29 cellular contexts compared by ENCODE assay signal in genomic region chr1:48402619-48403018, GRCh38.
"Had no signal": no experiment of that assay in that cellular context is flagged by ENCODE, and none has a peak within 500 bp of the region (broad histone marks: within the 10 kb centered on the region; RNA-seq: fewer than 3 reads in every experiment).

No MANE protein-coding gene starts in this region.

- H3K4me3 Mint-ChIP-seq: naive thymus-derived CD4-positive, alpha-beta T cell; natural killer cell; nephron; neural progenitor cell; stimulated activated memory B cell treated with anti-CD40 and anti-IgM and Interleukin-4, amounts not matched to agents 10 μg/mL and 1 μg/mL and 100 μg/mL, for 72 hours; stimulated activated naive CD8-positive, alpha-beta T cell treated with anti-CD3 and anti-CD28 coated beads, Interleukin-15, amount 100 ng/mL, for 72 hours; type B pancreatic cell had no signal

- H3K36me3 ChIP-seq: neural progenitor cell, ovary, right lobe of liver, upper lobe of right lung, uterus had no signal

- H3K27me3 ChIP-seq: neural progenitor cell, ovary, right lobe of liver, sigmoid colon, spleen, suprapubic skin, testis, tibial artery, transverse colon, upper lobe of right lung, uterus had no signal

- H3K4me3 ChIP-seq: neural progenitor cell, ovary, psoas muscle, right lobe of liver, sigmoid colon, smooth muscle cell, spleen, suprapubic skin, testis, tibial artery, transverse colon, upper lobe of right lung, uterus had no signal

- H3K27ac Mint-ChIP-seq: naive thymus-derived CD4-positive, alpha-beta T cell; natural killer cell; nephron; neural progenitor cell; stimulated activated memory B cell treated with anti-CD40 and anti-IgM and Interleukin-4, amounts not matched to agents 10 μg/mL and 1 μg/mL and 100 μg/mL, for 72 hours; stimulated activated naive CD8-positive, alpha-beta T cell treated with anti-CD3 and anti-CD28 coated beads, Interleukin-15, amount 100 ng/mL, for 72 hours; type B pancreatic cell had no signal

- H3K9me3 Mint-ChIP-seq: naive thymus-derived CD4-positive, alpha-beta T cell; natural killer cell; nephron; neural progenitor cell; stimulated activated memory B cell treated with anti-CD40 and anti-IgM and Interleukin-4, amounts not matched to agents 10 μg/mL and 1 μg/mL and 100 μg/mL, for 72 hours; stimulated activated naive CD8-positive, alpha-beta T cell treated with anti-CD3 and anti-CD28 coated beads, Interleukin-15, amount 100 ng/mL, for 72 hours; type B pancreatic cell had no signal

- H3K9me3 ChIP-seq: ovary, psoas muscle, right lobe of liver, sigmoid colon, spleen, suprapubic skin, testis, tibial artery, transverse colon, upper lobe of right lung, uterus had no signal

- H2AFZ ChIP-seq: neural progenitor cell had no signal

- H3K27me3 Mint-ChIP-seq: naive thymus-derived CD4-positive, alpha-beta T cell; stimulated activated memory B cell treated with anti-CD40 and anti-IgM and Interleukin-4, amounts not matched to agents 10 μg/mL and 1 μg/mL and 100 μg/mL, for 72 hours; stimulated activated naive CD8-positive, alpha-beta T cell treated with anti-CD3 and anti-CD28 coated beads, Interleukin-15, amount 100 ng/mL, for 72 hours; type B pancreatic cell had no signal

- DNase-seq: naive thymus-derived CD4-positive, alpha-beta T cell; natural killer cell; occipital lobe; ovary; psoas muscle; right cardiac atrium; right lobe of liver; sigmoid colon; spleen; stimulated activated CD4-positive, alpha-beta T cell treated with anti-CD3 and anti-CD28 coated beads, Interleukin-12 subunit alpha, Interleukin-12 subunit beta, amount 100 ng/mL, for 4 hours; stimulated activated CD4-positive, alpha-beta T cell treated with anti-CD3 and anti-CD28 coated beads, Interleukin-1b, Interleukin-23, amount 100 ng/mL, for 48 hours; stimulated activated CD4-positive, alpha-beta T cell treated with anti-CD3 and anti-CD28 coated beads, Interleukin-4, amount 100 ng/mL, for 1 hour; stimulated activated CD4-positive, alpha-beta T cell treated with anti-CD3 and anti-CD28 coated beads, Interleukin-4, amount 100 ng/mL, for 4 hours; stimulated activated CD8-positive, alpha-beta memory T cell treated with anti-CD3 and anti-CD28 coated beads, Interleukin-4, amount 100 ng/mL, for 48 hours; stimulated activated naive CD4-positive, alpha-beta T cell; stimulated activated naive CD8-positive, alpha-beta T cell treated with anti-CD3 and anti-CD28 coated beads, Interleukin-15, amount 100 ng/mL, for 72 hours; stimulated activated naive CD8-positive, alpha-beta T cell treated with anti-CD3 and anti-CD28 coated beads, Interleukin-15, Interleukin-2, amounts not matched to agents 100 U/mL and 50 U/mL, for 24 hours; substantia nigra; testis; tibial artery; transverse colon; upper lobe of right lung; uterus had no signal

- ATAC-seq: naive thymus-derived CD4-positive, alpha-beta T cell; natural killer cell; psoas muscle; right cardiac atrium; right lobe of liver; stimulated activated memory B cell treated with anti-CD40 and anti-IgM and Interleukin-4, amounts not matched to agents 10 μg/mL and 1 μg/mL and 100 μg/mL, for 72 hours; stimulated activated naive CD8-positive, alpha-beta T cell treated with anti-CD3 and anti-CD28 coated beads, Interleukin-15, amount 100 ng/mL, for 72 hours; stimulated activated naive CD8-positive, alpha-beta T cell treated with anti-CD3 and anti-CD28 coated beads, Interleukin-15, Interleukin-2, amounts not matched to agents 100 U/mL and 50 U/mL, for 24 hours; upper lobe of right lung had no signal

- H3K4me1 Mint-ChIP-seq: naive thymus-derived CD4-positive, alpha-beta T cell; natural killer cell; nephron; stimulated activated memory B cell treated with anti-CD40 and anti-IgM and Interleukin-4, amounts not matched to agents 10 μg/mL and 1 μg/mL and 100 μg/mL, for 72 hours; stimulated activated naive CD8-positive, alpha-beta T cell treated with anti-CD3 and anti-CD28 coated beads, Interleukin-15, amount 100 ng/mL, for 72 hours had no signal

- H3K27ac ChIP-seq: neural progenitor cell, ovary, psoas muscle, right lobe of liver, sigmoid colon, spleen, suprapubic skin, testis, tibial artery, transverse colon, upper lobe of right lung, uterus had no signal

- H3K36me3 Mint-ChIP-seq: natural killer cell; stimulated activated memory B cell treated with anti-CD40 and anti-IgM and Interleukin-4, amounts not matched to agents 10 μg/mL and 1 μg/mL and 100 μg/mL, for 72 hours had no signal

- H3K4me2 ChIP-seq: neural progenitor cell, smooth muscle cell had no signal

- H3K4me1 ChIP-seq: neural progenitor cell, psoas muscle, right lobe of liver, spleen, suprapubic skin, testis, tibial artery, transverse colon, upper lobe of right lung, uterus had no signal
